ENCODE assay signal across 8 cellular contexts in the genomic region with DNA sequence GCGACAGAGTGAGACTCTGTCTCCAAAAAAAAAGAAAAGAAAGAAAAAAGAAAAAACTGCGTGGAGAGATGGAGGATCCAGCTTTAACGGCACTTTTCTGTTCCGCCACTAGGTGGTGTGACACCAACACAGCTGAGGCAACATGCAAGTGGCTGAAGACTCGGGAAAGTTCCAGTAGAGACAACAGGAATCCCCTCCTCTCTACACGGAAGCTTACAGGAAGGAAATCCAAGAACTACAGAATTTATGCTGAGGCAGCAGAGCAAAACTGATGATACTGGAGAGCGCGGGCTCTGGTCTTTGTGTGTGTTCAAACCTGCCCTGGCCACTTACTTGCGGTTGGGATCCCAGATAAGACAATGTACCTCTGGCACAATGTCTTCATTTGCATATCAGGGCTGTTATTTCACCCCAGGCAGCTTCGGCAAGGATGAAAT. TPM values are rescaled to one million over a fixed set of nuclear protein-coding genes. Genes with fewer than 3 reads are reported as not detected.
A peak's percentile ranks its signal among the peaks of the same experiment; 100 is the strongest.
DNase-seq lines count a peak whose midpoint lies in the region; ATAC-seq, FAIRE-seq and TF ChIP-seq lines count a peak whose summit lies in the region.

No MANE protein-coding gene starts in this region.

- no peaks in the 10 kb centered on the region for H3K36me3 ChIP-seq in A673 (ENCODE audit: insufficient read depth, low read length, poor library complexity, severe bottlenecking)
- no peaks in the 10 kb centered on the region for H3K36me3 ChIP-seq in small intestine (ENCODE audit: control insufficient read depth in 2 of 2, insufficient read depth in 2 of 2, low read length in 2 of 2)

- no peak for FAIRE-seq in small intestine (lab: Jason Lieb, UNC)

- in situ Hi-C loops in GM13976 (cut with MboI; ENCODE audit: low sequenced_read_pairs, unreplicated experiment): no loop called here

- TF ChIP-seq CTCF in A673 (conservative IDR thresholded peaks at IDR 0.05; ENCODE audit: low read depth, low read length) (peak; percentile 92), GM13976 (IDR thresholded peaks at IDR 0.05; ENCODE audit: borderline replicate concordance, control extremely low read depth, extremely low read depth, insufficient read depth, missing control alignments) (peak; percentile 89), WI38 (IDR thresholded peaks at IDR 0.05; ENCODE audit: low read depth, low read length) (peak; percentile 81)

- POLR2A ChIA-PET in A673 (lab: Charles Lee; ENCODE audit: low non-redundant PET): no interaction called here

- H3K27me3 ChIP-seq in A673 (replicated peaks; ENCODE audit: insufficient read depth, low read depth, low read length, poor library complexity) (no peaks in the 10 kb centered on the region), small intestine (ENCODE audit: control insufficient read depth in 2 of 2, insufficient read depth in 2 of 2, low read length in 2 of 2) (no peaks in the 10 kb centered on the region)

- CTCF ChIA-PET in A673 (lab: Charles Lee): interaction anchor here (0.6 to 2.5 kb wide), 10 partner anchors 11 to 164 kb away, joined by 3 to 18 read pairs (median 5); a partner anchor contains a TSS

- 2 to 7% (median 4%) methylated on average over 10 of the region's 10 CpGs for WGBS in small intestine, 3 donors

- no peak for ATAC-seq in HG02840 (IDR thresholded peaks at IDR 0.05; ENCODE audit: low FRiP score, unreplicated experiment)

- H3K27ac ChIP-seq in A673 (ENCODE audit: low read depth, low read length, poor library complexity, severe bottlenecking) (peak overlapping the region; percentile 75), small intestine (ENCODE audit: low read depth in 1 of 2, low read length in 1 of 2) (peak overlapping the region in 1 of 2 donors; percentile 28)

- H3K4me1 ChIP-seq in A673 (ENCODE audit: insufficient read depth, low read length, poor library complexity, severe bottlenecking): peaks cover 25% of the 10 kb centered on the region
- peaks cover 7% of the 10 kb centered on the region in 2 donors for H3K4me1 ChIP-seq in small intestine (ENCODE audit: control insufficient read depth in 2 of 2, insufficient read depth in 1 of 2, low read depth in 1 of 2, low read length in 1 of 2)

- BruUV-seq in A673 (replicated peaks; lab: Mats Ljungman, UMichigan): no TSS peak

- DNase-seq in A673 (ENCODE audit: low spot score): peak; percentile 89
- DNase-seq in GM13976 (ENCODE audit: low spot score): peak; percentile 82
- peak; percentile 55 for DNase-seq in NCI-H2107 (lab: John Stamatoyannopoulos, UW)
- peak; percentile 84 for DNase-seq in cerebellar cortex (ENCODE audit: low spot score)
- DNase-seq in iris pigment epithelial cell (ENCODE audit: low read depth): peak; percentile 76
- peak; percentile 71 for DNase-seq in small intestine

- H3K9me3 ChIP-seq in A673 (ENCODE audit: low read depth, low read length, poor library complexity, severe bottlenecking): no peaks in the 10 kb centered on the region
- no peaks in the 10 kb centered on the region for H3K9me3 ChIP-seq in small intestine (ENCODE audit: control insufficient read depth, low read depth)

- H3K4me3 ChIP-seq in A673 (ENCODE audit: low read depth, low read length, poor library complexity, severe bottlenecking) (no peak overlapping the region), WI38 (ENCODE audit: low read depth, low read length) (no peak overlapping the region), small intestine (ENCODE audit: low read depth in 1 of 2, low read length in 2 of 2) (no peak overlapping the region)

- intact Hi-C loops in A673 (cut with micrococcal nuclease; ENCODE audit: unreplicated experiment): no loop called here

RNA-seq across cellular contexts. Expression of a gene that starts 9.9 kb away (rescaled TPM):
- 126 and 130 TPM in 2 replicates for total RNA-seq in A673 (2021)
- polyA plus RNA-seq in small intestine: 10 to 100 TPM; 23.0 to 43.1 (median 33.5) TPM

RNA-seq across cellular contexts. Expression of a gene that starts 54.0 kb away (rescaled TPM):
- total RNA-seq in A673 (2021): 0.92 and 1.7 TPM in 2 replicates
- polyA plus RNA-seq in small intestine: 10 to 100 TPM in 2 of 3 donors, 1 to 10 TPM in 1; 8.7 to 22.7 (median 13.2) TPM
